1 cellular context compared by ENCODE assay signal in genomic region chr2:233354971-233355574, GRCh38.
TF ChIP-seq lines count a peak whose summit lies in the region.

No MANE protein-coding gene starts in this region.

TF ChIP-seq in IMR-90, 13 proteins besides CTCF, POLR2A, EP300 and RAD21:
- no peak for TF ChIP-seq FOS (IDR thresholded peaks at IDR 0.05; ENCODE audit: low read depth, low read length)
TF ChIP-seq in IMR-90: peak in this region for 0.
